ENCODE assay signal across 9 cellular contexts in genomic region chr1:8412183-8412831, GRCh38.
DNase-seq lines count a peak whose midpoint lies in the region; ATAC-seq and TF ChIP-seq lines count a peak whose summit lies in the region.
"Had no signal": no experiment of that assay in that cellular context is flagged by ENCODE, and none has a peak within 500 bp of the region (broad histone marks: within the 10 kb centered on the region; RNA-seq: fewer than 3 reads in every experiment).

No MANE protein-coding gene starts in this region.

- H3K4me3 Mint-ChIP-seq in mesothelial cell of epicardium, result no peak overlapping the region

- intact Hi-C loops in Right ventricle myocardium inferior (cut with DNase I), result no loop called here
- intact Hi-C loops in cardiac septum (cut with DNase I), result no loop called here
- intact Hi-C loops in dorsolateral prefrontal cortex (cut with DNase I), result no loop called here

- H3K9me3 Mint-ChIP-seq in mesothelial cell of epicardium, result no peaks in the 10 kb centered on the region

- no peaks in the 10 kb centered on the region for H3K27me3 Mint-ChIP-seq in mesothelial cell of epicardium (ENCODE audit: low read depth)

- H3K36me3 Mint-ChIP-seq in mesothelial cell of epicardium, result peaks cover 6% of the 10 kb centered on the region

- DNase-seq in Right ventricle myocardium inferior (ENCODE audit: missing footprints) (no peak), cardiac septum (ENCODE audit: low spot score) (no peak), dorsolateral prefrontal cortex (peak in 1 of 10 donors; percentile 38), mesothelial cell of epicardium (ENCODE audit: low spot score in 2 of 2, unreplicated experiment in 2 of 2) (no peak), NCI-H1694 treated with DMSO at 0.1 percent for 48 hours (lab: John Stamatoyannopoulos, UW) (no peak)
- DNase-seq in activated CD4-positive, CD25-positive, alpha-beta regulatory T cell (lab: John Stamatoyannopoulos, UW), result no peak
- DNase-seq: Caco-2 had no signal

- no peaks in the 10 kb centered on the region for H3K27me3 ChIP-seq in dorsolateral prefrontal cortex

- H3K27ac Mint-ChIP-seq in mesothelial cell of epicardium, result peak overlapping the region; percentile 89

- peak overlapping the region in 58 of 59 donors; percentile 4 to 96 (median 74) for H3K27ac ChIP-seq in dorsolateral prefrontal cortex

- peaks cover 63% of the 10 kb centered on the region for H3K4me1 Mint-ChIP-seq in mesothelial cell of epicardium

- ATAC-seq in Right ventricle myocardium inferior (peak; percentile 43), HG03135 (IDR thresholded peaks at IDR 0.05; ENCODE audit: unreplicated experiment) (no peak), GM18502 (IDR thresholded peaks at IDR 0.05; ENCODE audit: poor library complexity, unreplicated experiment) (no peak)

- H3K4me3 ChIP-seq in dorsolateral prefrontal cortex, result peak overlapping the region in 18 of 59 donors; percentile 2 to 34 (median 19)

- TF ChIP-seq CTCF in dorsolateral prefrontal cortex (IDR thresholded peaks at IDR 0.05 in 54 of 56, conservative IDR thresholded peaks at IDR 0.05 in 2 of 56; ENCODE audit: low read depth in 1 of 56, partially characterized antibody in 56 of 56), result peak in 2 of 56 donors; percentile 10 to 16
- no peak for TF ChIP-seq CTCF in mesothelial cell of epicardium (IDR thresholded peaks at IDR 0.05; ENCODE audit: unreplicated experiment)
